ENCODE assay signal across 8 cellular contexts in the genomic region with DNA sequence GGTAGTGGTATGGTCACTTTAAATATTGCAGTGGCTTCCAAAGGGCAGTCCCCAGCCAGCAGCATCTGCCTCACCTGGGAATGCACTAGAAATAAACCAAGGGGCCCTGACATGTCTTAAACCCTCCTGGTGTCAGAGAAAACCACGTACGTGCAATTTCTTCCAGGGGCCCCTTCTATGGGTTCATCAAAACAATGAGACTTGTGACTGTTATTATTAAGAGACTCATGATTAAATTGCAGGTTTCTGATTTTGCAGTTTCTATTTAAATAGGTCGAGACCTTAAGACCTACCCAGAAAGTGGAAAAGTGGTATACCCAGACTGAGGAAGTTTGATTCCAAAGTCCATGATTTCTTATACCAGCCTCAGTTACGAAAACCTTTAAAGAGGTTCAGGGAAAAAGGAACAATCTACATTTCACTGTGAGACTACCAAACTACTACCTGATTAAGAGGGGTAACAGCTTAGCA. TPM values are rescaled to one million over a fixed set of nuclear protein-coding genes. Genes with fewer than 3 reads are reported as not detected.
DNase-seq lines count a peak whose midpoint lies in the region; ATAC-seq, FAIRE-seq and TF ChIP-seq lines count a peak whose summit lies in the region.

No MANE protein-coding gene starts in this region.

- H3K27me3 ChIP-seq in CD8-positive, alpha-beta memory T cell (ENCODE audit: insufficient read depth, low read length, poor library complexity, severe bottlenecking): no peaks in the 10 kb centered on the region
- no peaks in the 10 kb centered on the region for H3K27me3 ChIP-seq in bronchial epithelial cell (ENCODE audit: control insufficient read depth, insufficient read depth, low read length)

- H3K27ac Mint-ChIP-seq in CD8-positive, alpha-beta memory T cell: peak overlapping the region; percentile 94 to 99 (median 99)
- peak overlapping the region; percentile 96 to 99 (median 98) for H3K27ac Mint-ChIP-seq in naive thymus-derived CD8-positive, alpha-beta T cell

- peaks cover 70% of the 10 kb centered on the region for H3K4me1 ChIP-seq in CD8-positive, alpha-beta memory T cell (ENCODE audit: insufficient read depth, low read length)

- DNase-seq in CD8-positive, alpha-beta memory T cell: no peak
- DNase-seq in Jurkat, Clone E6-1 (ENCODE audit: low read depth, low spot score): no peak
- DNase-seq in bronchial epithelial cell (ENCODE audit: low read depth) (no peak), G401 (ENCODE audit: low spot score) (no peak), NCI-H1436 treated with DMSO at 0.1 percent for 48 hours (lab: John Stamatoyannopoulos, UW) (no peak), H54 (ENCODE audit: insufficient read length, low spot score) (no peak)
- no peak for DNase-seq in naive thymus-derived CD8-positive, alpha-beta T cell

- H3K4me1 Mint-ChIP-seq in CD8-positive, alpha-beta memory T cell: peaks cover 72 to 94% (median 94%) of the 10 kb centered on the region in 3 donors
- peaks cover 44 to 90% (median 84%) of the 10 kb centered on the region in 4 donors for H3K4me1 Mint-ChIP-seq in naive thymus-derived CD8-positive, alpha-beta T cell

- no peak for TF ChIP-seq POLR2A in H54 (IDR thresholded peaks at IDR 0.05; ENCODE audit: low read depth, low read length)

- POLR2A ChIA-PET in CD8-positive, alpha-beta memory T cell (lab: Charles Lee): interaction anchor here (0.7 to 2.8 kb wide), 3 partner anchors 8 to 106 kb away, joined by 5 to 168 read pairs (median 10); a partner anchor contains a TSS
- POLR2A ChIA-PET in naive thymus-derived CD8-positive, alpha-beta T cell (lab: Charles Lee): interaction anchor here (0.6 to 5.6 kb wide), 12 partner anchors 9 to 462 kb away, joined by 3 to 233 read pairs (median 6); a partner anchor contains a TSS

- peaks cover 0 to 15% of the 10 kb centered on the region in 2 donors for H3K27me3 Mint-ChIP-seq in CD8-positive, alpha-beta memory T cell
- H3K27me3 Mint-ChIP-seq in naive thymus-derived CD8-positive, alpha-beta T cell: no peaks in the 10 kb centered on the region

- peaks cover 42% of the 10 kb centered on the region for H3K36me3 ChIP-seq in CD8-positive, alpha-beta memory T cell (ENCODE audit: insufficient read depth, low read length)
- peaks cover 18% of the 10 kb centered on the region for H3K36me3 ChIP-seq in bronchial epithelial cell (ENCODE audit: control insufficient read depth, insufficient read depth, low read length)

- H3K9me3 Mint-ChIP-seq in CD8-positive, alpha-beta memory T cell: no peaks in the 10 kb centered on the region
- no peaks in the 10 kb centered on the region for H3K9me3 Mint-ChIP-seq in naive thymus-derived CD8-positive, alpha-beta T cell

- in situ Hi-C loops in G401 (cut with HindIII; ENCODE audit: low sequenced_read_pairs): no loop called here

- no peak for TF ChIP-seq CTCF in bronchial epithelial cell (IDR thresholded peaks at IDR 0.05; ENCODE audit: insufficient read depth, low read length, severe bottlenecking)

- H3K27ac ChIP-seq in CD8-positive, alpha-beta memory T cell (ENCODE audit: low read depth, low read length): peak overlapping the region; percentile 76

- FAIRE-seq in bronchial epithelial cell (lab: Jason Lieb, UNC) (no peak), H54 (lab: Jason Lieb, UNC) (no peak)

- peak overlapping the region; percentile 97 to 100 (median 100) for H3K4me3 Mint-ChIP-seq in CD8-positive, alpha-beta memory T cell
- peak overlapping the region; percentile 98 to 100 (median 100) for H3K4me3 Mint-ChIP-seq in naive thymus-derived CD8-positive, alpha-beta T cell

- H3K9me3 ChIP-seq in CD8-positive, alpha-beta memory T cell (ENCODE audit: low read length): no peaks in the 10 kb centered on the region

- peak overlapping the region; percentile 90 for H3K4me3 ChIP-seq in CD8-positive, alpha-beta memory T cell (ENCODE audit: low read length)
- peak overlapping the region; percentile 76 for H3K4me3 ChIP-seq in Jurkat, Clone E6-1 (ENCODE audit: low read length)
- H3K4me3 ChIP-seq in bronchial epithelial cell (ENCODE audit: low read depth, low read length): peak overlapping the region; percentile 88

- peaks cover 20 to 76% (median 32%) of the 10 kb centered on the region in 3 donors for H3K36me3 Mint-ChIP-seq in CD8-positive, alpha-beta memory T cell
- peaks cover 0 to 74% (median 28%) of the 10 kb centered on the region in 3 donors for H3K36me3 Mint-ChIP-seq in naive thymus-derived CD8-positive, alpha-beta T cell

- peak in 1 of 2 donors; percentile 9 for ATAC-seq in naive thymus-derived CD8-positive, alpha-beta T cell
- ATAC-seq in HG03571 (IDR thresholded peaks at IDR 0.05; ENCODE audit: unreplicated experiment): no peak

- CTCF ChIA-PET in CD8-positive, alpha-beta memory T cell (lab: Charles Lee): interaction anchor here (0.6 to 3.9 kb wide), 3 partner anchors 9 to 79 kb away, joined by 3 to 37 read pairs (median 3); a partner anchor contains a TSS

RNA-seq across cellular contexts. Expression of a gene that starts 0.7 kb away (rescaled TPM):
- total RNA-seq in CD8-positive, alpha-beta memory T cell: 10 to 100 TPM; 26.4 to 26.5 TPM
- 5.3 TPM for polyA plus RNA-seq in CD8-positive, alpha-beta memory T cell
- polyA plus RNA-seq in Jurkat, Clone E6-1 (2012; ENCODE audit: insufficient read depth, insufficient read length): 34.8 TPM
- total RNA-seq in bronchial epithelial cell: 9.2 and 10.8 TPM in 2 replicates
- total RNA-seq in naive thymus-derived CD8-positive, alpha-beta T cell: 10 to 100 TPM; 72.3 to 76.0 TPM
- polyA plus RNA-seq in naive thymus-derived CD8-positive, alpha-beta T cell: 1 to 10 TPM; 6.4 to 8.6 (median 7.1) TPM
- total RNA-seq in G401 (2014; rRNA removed; shearing (Covaris generic)): 7.3 and 18.5 TPM in 2 replicates

RNA-seq across cellular contexts. Expression of a gene that starts 8.5 kb away (rescaled TPM):
- 100 to 1,000 TPM; 855 to 861 TPM for total RNA-seq in CD8-positive, alpha-beta memory T cell
- polyA plus RNA-seq in CD8-positive, alpha-beta memory T cell: 1,275 TPM
- 723 TPM for polyA plus RNA-seq in Jurkat, Clone E6-1 (2012; ENCODE audit: insufficient read depth, insufficient read length)
- total RNA-seq in bronchial epithelial cell: 340 and 485 TPM in 2 replicates
- total RNA-seq in naive thymus-derived CD8-positive, alpha-beta T cell: 1,000 to 10,000 TPM; 2,287 to 2,312 TPM
- polyA plus RNA-seq in naive thymus-derived CD8-positive, alpha-beta T cell: 1,000 to 10,000 TPM; 1,055 to 1,400 (median 1,067) TPM
- 397 and 498 TPM in 2 replicates for total RNA-seq in G401 (2014; rRNA removed; shearing (Covaris generic))

RNA-seq across cellular contexts. Expression of a gene that starts 9.2 kb away (rescaled TPM):
- 10 to 100 TPM; 39.3 to 43.5 TPM for total RNA-seq in CD8-positive, alpha-beta memory T cell
- polyA plus RNA-seq in CD8-positive, alpha-beta memory T cell: 15.7 TPM
- polyA plus RNA-seq in Jurkat, Clone E6-1 (2012; ENCODE audit: insufficient read depth, insufficient read length): 53.7 TPM
- 21.1 and 23.7 TPM in 2 replicates for total RNA-seq in bronchial epithelial cell
- total RNA-seq in naive thymus-derived CD8-positive, alpha-beta T cell: 100 to 1,000 TPM; 143 to 153 TPM
- 10 to 100 TPM in 1 of 3 donors, 1 to 10 TPM in 2; 8.6 to 20.1 (median 9.0) TPM for polyA plus RNA-seq in naive thymus-derived CD8-positive, alpha-beta T cell
- 17.5 and 22.0 TPM in 2 replicates for total RNA-seq in G401 (2014; rRNA removed; shearing (Covaris generic))

RNA-seq across cellular contexts. Expression of a gene that starts 48.7 kb away (rescaled TPM):
- total RNA-seq in CD8-positive, alpha-beta memory T cell: under 1 TPM; 0.66 to 0.69 TPM
- not detected for polyA plus RNA-seq in CD8-positive, alpha-beta memory T cell
- polyA plus RNA-seq in Jurkat, Clone E6-1 (2012; ENCODE audit: insufficient read depth, insufficient read length): not detected
- 0.79 TPM in 1 of 2 replicates, not detected in the other for total RNA-seq in bronchial epithelial cell
- total RNA-seq in naive thymus-derived CD8-positive, alpha-beta T cell: not detected
- not detected for polyA plus RNA-seq in naive thymus-derived CD8-positive, alpha-beta T cell
- not detected in 2 replicates for total RNA-seq in G401 (2014; rRNA removed; shearing (Covaris generic))
